30 cellular contexts compared by ENCODE assay signal in the genomic region with DNA sequence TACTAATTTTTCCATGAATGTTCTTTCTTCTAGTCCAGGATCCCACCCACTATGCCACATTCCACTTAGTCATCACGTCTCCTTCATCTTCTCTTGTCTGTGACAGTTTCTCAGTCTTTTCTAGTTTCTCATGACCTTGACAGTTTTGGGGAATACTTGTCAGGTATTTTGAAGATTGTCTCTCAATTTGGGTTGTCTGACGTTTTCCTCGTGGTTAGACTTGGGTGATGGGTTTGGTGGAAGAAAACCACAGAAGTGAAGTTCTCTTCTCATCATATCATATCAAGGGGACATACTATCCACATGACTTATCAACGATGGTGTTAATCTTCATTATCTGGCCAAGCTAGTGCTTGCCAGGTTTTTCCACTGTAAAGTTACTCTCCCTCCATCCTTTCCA.
"Had no signal": no experiment of that assay in that cellular context is flagged by ENCODE, and none has a peak within 500 bp of the region (broad histone marks: within the 10 kb centered on the region; RNA-seq: fewer than 3 reads in every experiment).

No MANE protein-coding gene starts in this region.

- H3K4me3 Mint-ChIP-seq: brain; effector memory CD8-positive, alpha-beta T cell; naive thymus-derived CD8-positive, alpha-beta T cell; neural crest cell; T-cell had no signal

- ATAC-seq: effector memory CD8-positive, alpha-beta T cell; gastrocnemius medialis; left lung; lower lobe of right lung; naive thymus-derived CD8-positive, alpha-beta T cell; psoas muscle; T-cell had no signal

- H3K27ac Mint-ChIP-seq: brain; effector memory CD8-positive, alpha-beta T cell; naive thymus-derived CD8-positive, alpha-beta T cell; T-cell had no signal

- FAIRE-seq: islet of Langerhans, small intestine, TTC549, urothelium cell line had no signal

- DNase-seq: activated CD4-positive, alpha-beta T cell treated with anti-CD3 and anti-CD28 coated beads, Interleukin-2, amount 50 U/mL, for 1 hour; activated CD4-positive, CD25-positive, alpha-beta regulatory T cell treated with anti-CD3 and anti-CD28 coated beads, Interleukin-2, amount 50 U/mL, for 72 hours; activated gamma-delta T cell; activated naive CD4-positive, alpha-beta T cell treated with anti-CD3 and anti-CD28 coated beads, Interleukin-2, amount 50 U/mL, for 16 hours; activated T-cell treated with anti-CD3 and anti-CD28 coated beads, Interleukin-2, amount 50 U/mL, for 48 hours; aorta; cerebellar nuclear complex; dorsolateral prefrontal cortex; effector memory CD8-positive, alpha-beta T cell; erythroblast; gastrocnemius medialis; glutamatergic neuron; left lung; lower lobe of right lung; mesenchymal stem cell; naive thymus-derived CD8-positive, alpha-beta T cell; nucleus accumbens; psoas muscle; sigmoid colon; small intestine; stimulated activated CD4-positive, alpha-beta T cell treated with anti-CD3 and anti-CD28 coated beads, Interleukin-1b, Interleukin-23, amount 100 ng/mL, for 48 hours; stimulated activated naive CD4-positive, alpha-beta T cell; T-cell; T-helper 9 cell; trophoblast cell had no signal

- H3K4me1 Mint-ChIP-seq: brain; naive thymus-derived CD8-positive, alpha-beta T cell; neural crest cell had no signal

- H3K9me3 Mint-ChIP-seq: effector memory CD8-positive, alpha-beta T cell; T-cell had no signal

- H3K36me3 Mint-ChIP-seq: brain, T-cell had no signal
